ENCODE assay signal across 31 cellular contexts in the genomic region with DNA sequence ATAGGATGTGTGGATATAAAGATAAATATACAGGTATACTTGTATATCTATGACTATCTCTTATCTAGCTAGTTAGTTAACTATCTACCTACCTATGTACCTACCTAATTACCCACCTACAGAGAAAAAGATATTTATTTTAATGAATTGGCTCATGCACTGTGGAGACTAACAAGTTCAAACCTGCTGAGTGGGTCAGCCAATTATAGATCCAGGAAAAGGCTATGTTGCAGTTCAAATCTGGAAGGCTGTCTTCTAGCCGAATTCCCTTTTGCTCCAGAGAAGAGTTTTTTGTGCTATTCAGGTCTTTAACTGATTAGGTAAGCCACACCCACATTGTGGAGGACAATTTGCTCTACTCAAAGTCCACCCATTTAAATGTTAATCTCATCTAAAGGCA.
"Had no signal": no experiment of that assay in that cellular context is flagged by ENCODE, and none has a peak within 500 bp of the region (broad histone marks: within the 10 kb centered on the region; RNA-seq: fewer than 3 reads in every experiment).

No MANE protein-coding gene starts in this region.

- DNase-seq: Kasumi-1, MM.1S, MV-4-11, NCI-H1092, NCI-H1105, NCI-H1417 treated with DMSO at 0.1 percent for 48 hours, NCI-H1436 treated with DMSO at 0.1 percent for 48 hours, NCI-H1694 treated with DMSO at 0.1 percent for 48 hours, NCI-H187 treated with DMSO at 0.1 percent for 48 hours, NCI-H2029, NCI-H2081, NCI-H2171 treated with DMSO at 0.1 percent for 48 hours, NCI-H2227 treated with DMSO at 0.1 percent for 48 hours, NCI-H345, NCI-H446, NCI-H510A treated with DMSO at 0.1 percent for 48 hours, NCI-H524 treated with DMSO at 0.1 percent for 48 hours, NCI-H526 treated with DMSO at 0.1 percent for 48 hours, NCI-H748 treated with DMSO at 0.1 percent for 48 hours, NCI-H82, PC-9, SHP77, SIG-M5, SJCRH30, T-cell had no signal

- H3K9me3 ChIP-seq: SJCRH30 had no signal

- H3K27me3 ChIP-seq: SJCRH30 had no signal

- H3K36me3 ChIP-seq: SJCRH30 had no signal

- H3K4me1 ChIP-seq: SJCRH30 had no signal

- H3K4me2 ChIP-seq: PC-9 had no signal

- FAIRE-seq: RCC 7860 had no signal

- ATAC-seq: Panc1, Right ventricle myocardium inferior, SK-N-SH treated with all-trans-retinoic acid at 6 μM for 48 hours, T-cell had no signal

- H3K4me3 ChIP-seq: PC-9, SJCRH30, SK-N-MC had no signal

- H3K27ac ChIP-seq: PC-9, RWPE1, SJCRH30, SK-N-MC had no signal

- H2AFZ ChIP-seq: PC-9 had no signal
